Comparison of ENCODE assay signal across 33 cellular contexts in genomic region chr20:15020845-15021244, GRCh38.
"Had no signal": no experiment of that assay in that cellular context is flagged by ENCODE, and none has a peak within 500 bp of the region (broad histone marks: within the 10 kb centered on the region; RNA-seq: fewer than 3 reads in every experiment).

No MANE protein-coding gene starts in this region.

- H3K4me3 ChIP-seq: adrenal gland, body of pancreas, breast epithelium had no signal

- H3K27ac ChIP-seq: adrenal gland, body of pancreas, brain microvascular endothelial cell, breast epithelium, VCaP had no signal

- ATAC-seq: activated CD8-positive, alpha-beta T cell treated with anti-CD3 and anti-CD28 coated beads for 36 hours; activated naive CD4-positive, alpha-beta T cell treated with anti-CD3 and anti-CD28 coated beads, Interleukin-2, amount 50 U/mL, for 72 hours; activated T-cell treated with anti-CD3 and anti-CD28 coated beads, Interleukin-2, amount 50 U/mL, for 4 hours; activated T-cell treated with anti-CD3 and anti-CD28 coated beads, Interleukin-2, amount 50 U/mL, for 72 hours; activated T-helper 17 cell treated with anti-CD3 and anti-CD28 coated beads, Interleukin-2, amount 50 U/mL, for 72 hours; body of pancreas had no signal

- H3K36me3 ChIP-seq: adrenal gland, brain microvascular endothelial cell, breast epithelium had no signal

- DNase-seq: activated B cell treated with CpG ODN at 0.5 μM for 24 hours; activated CD4-positive, alpha-beta memory T cell treated with anti-CD3 and anti-CD28 coated beads for 36 hours; activated CD4-positive, alpha-beta T cell treated with anti-CD3 and anti-CD28 coated beads for 4 hours; activated CD4-positive, alpha-beta T cell treated with anti-CD3 and anti-CD28 coated beads, Interleukin-2, amount 10 ng/mL, durations not matched to agents 24 days and 14 days; activated CD4-positive, alpha-beta T cell treated with anti-CD3 and anti-CD28 coated beads, Interleukin-2, amount 50 U/mL, for 1 hour; activated CD4-positive, alpha-beta T cell treated with anti-CD3 and anti-CD28 coated beads, Interleukin-2, amount 50 U/mL, for 4 hours; activated CD4-positive, CD25-positive, alpha-beta regulatory T cell treated with anti-CD3 and anti-CD28 coated beads, Interleukin-2, amount 50 U/mL, for 72 hours; activated CD8-positive, alpha-beta memory T cell treated with anti-CD3 and anti-CD28 coated beads, Interleukin-2, amount 50 U/mL, for 4 hours; activated CD8-positive, alpha-beta T cell treated with anti-CD3 and anti-CD28 coated beads for 36 hours; activated effector memory CD4-positive, alpha-beta T cell treated with anti-CD3 and anti-CD28 coated beads, Interleukin-2, amount 50 U/mL, for 16 hours; activated gamma-delta T cell treated with Interleukin-2 at 50 U/mL for 16 hours; activated naive CD4-positive, alpha-beta T cell; activated naive CD4-positive, alpha-beta T cell treated with anti-CD3 and anti-CD28 coated beads for 36 hours; activated naive CD4-positive, alpha-beta T cell treated with anti-CD3 and anti-CD28 coated beads, Interleukin-2, amount 50 U/mL, for 16 hours; activated naive CD8-positive, alpha-beta T cell treated with anti-CD3 and anti-CD28 coated beads for 36 hours; activated T-cell treated with anti-CD3 and anti-CD28 coated beads for 4 hours; activated T-cell treated with anti-CD3 and anti-CD28 coated beads, Interleukin-2, amount 50 U/mL, for 1 hour; activated T-cell treated with anti-CD3 and anti-CD28 coated beads, Interleukin-2, amount 50 U/mL, for 4 hours; activated T-cell treated with anti-CD3 and anti-CD28 coated beads, Interleukin-2, amount 50 U/mL, for 72 hours; adrenal gland; amniotic stem cell; aorta; body of pancreas; brain microvascular endothelial cell; central memory CD4-positive, alpha-beta T cell; T-helper 2 cell; T-helper 9 cell had no signal

- H3K9me3 ChIP-seq: adrenal gland, body of pancreas, breast epithelium had no signal

- H3K27me3 ChIP-seq: adrenal gland, body of pancreas, brain microvascular endothelial cell, breast epithelium had no signal

- H3K4me1 ChIP-seq: adrenal gland, body of pancreas, breast epithelium had no signal

- FAIRE-seq: astrocyte, TTC549 had no signal
